In genomic region chr16:67561824-67562525, GRCh38 we compare ENCODE assay signal across 8 cellular contexts. TPM values are rescaled to one million over a fixed set of nuclear protein-coding genes. Genes with fewer than 3 reads are reported as not detected.
DNase-seq lines count a peak whose midpoint lies in the region; ATAC-seq, FAIRE-seq and TF ChIP-seq lines count a peak whose summit lies in the region.

No MANE protein-coding gene starts in this region.

- TF ChIP-seq CTCF in pancreas (IDR thresholded peaks at IDR 0.05): no peak
- no peak for TF ChIP-seq CTCF in thyroid gland (IDR thresholded peaks at IDR 0.05)

- H3K36me3 Mint-ChIP-seq in activated naive CD8-positive, alpha-beta T cell treated with anti-CD3 and anti-CD28 coated beads for 36 hours: peaks cover 11% of the 10 kb centered on the region

- intact Hi-C loops in Right ventricle myocardium superior (cut with DNase I): loop anchor here (5.0 to 10.0 kb wide), 2 partner anchors 73 to 100 kb away; partner anchors contain the start of genes ACD and PARD6A
- intact Hi-C loops in pancreas (cut with DNase I): no loop called here
- intact Hi-C loops in thyroid gland (cut with DNase I): loop anchor here (5.0 kb wide), 2 partner anchors 35 to 105 kb away; partner anchors contain the start of genes C16orf86, ENKD1 and RIPOR1

- H3K4me1 ChIP-seq in pancreas (peaks cover 13 to 17% (median 14%) of the 10 kb centered on the region in 3 donors), thyroid gland (peaks cover 11 to 27% of the 10 kb centered on the region in 2 donors)

- peaks cover 41% of the 10 kb centered on the region for H3K4me1 Mint-ChIP-seq in activated naive CD8-positive, alpha-beta T cell treated with anti-CD3 and anti-CD28 coated beads for 36 hours

- peak; percentile 86 for ATAC-seq in HG02610 (IDR thresholded peaks at IDR 0.05; ENCODE audit: unreplicated experiment)
- ATAC-seq in Right ventricle myocardium superior (ENCODE audit: poor library complexity): peak; percentile 91
- peak; percentile 81 to 91 (median 85) for ATAC-seq in pancreas

- DNase-seq in NCI-H1048 (lab: John Stamatoyannopoulos, UW): peak; percentile 68
- peak; percentile 97 for DNase-seq in SKM-1 (lab: John Stamatoyannopoulos, UW; ENCODE audit: unreplicated experiment)
- DNase-seq in activated naive CD8-positive, alpha-beta T cell treated with anti-CD3 and anti-CD28 coated beads for 36 hours: peak; percentile 99
- peak; percentile 98 for DNase-seq in Right ventricle myocardium superior
- peak; percentile 95 to 98 (median 96) for DNase-seq in pancreas
- DNase-seq in thyroid gland: peak; percentile 96 to 97

- H3K9me3 ChIP-seq in pancreas (no peaks in the 10 kb centered on the region), thyroid gland (no peaks in the 10 kb centered on the region)

- WGBS in pancreas, 2 donors: 0% methylated on average over 39 to 76 of the region's 76 CpGs
- 1 to 8% methylated on average over 7 to 22 of the region's 76 CpGs for WGBS in thyroid gland, 2 donors

- TF ChIP-seq POLR2A in GM10847 (IDR thresholded peaks at IDR 0.05; ENCODE audit: extremely low read depth, insufficient read length): peak; percentile 90
- TF ChIP-seq POLR2A in thyroid gland (IDR thresholded peaks at IDR 0.05): peak in 1 of 2 donors; percentile 76

- H3K27ac Mint-ChIP-seq in activated naive CD8-positive, alpha-beta T cell treated with anti-CD3 and anti-CD28 coated beads for 36 hours: peak overlapping the region; percentile 91

- H3K36me3 ChIP-seq in pancreas (no peaks in the 10 kb centered on the region), thyroid gland (no peaks in the 10 kb centered on the region)

- H3K4me3 Mint-ChIP-seq in activated naive CD8-positive, alpha-beta T cell treated with anti-CD3 and anti-CD28 coated beads for 36 hours: peak overlapping the region; percentile 82

- FAIRE-seq in pancreas (lab: Jason Lieb, UNC): no peak

- no peaks in the 10 kb centered on the region for H3K9me3 Mint-ChIP-seq in activated naive CD8-positive, alpha-beta T cell treated with anti-CD3 and anti-CD28 coated beads for 36 hours

- no peaks in the 10 kb centered on the region for H3K27me3 Mint-ChIP-seq in activated naive CD8-positive, alpha-beta T cell treated with anti-CD3 and anti-CD28 coated beads for 36 hours

- H3K4me3 ChIP-seq in pancreas: peak overlapping the region; percentile 24 to 97 (median 94)
- peak overlapping the region; percentile 2 to 86 (median 37) for H3K4me3 ChIP-seq in thyroid gland (replicated peaks in 1 of 3)

- H3K27me3 ChIP-seq in pancreas (no peaks in the 10 kb centered on the region), thyroid gland (no peaks in the 10 kb centered on the region)

- H3K27ac ChIP-seq in pancreas (peak overlapping the region; percentile 99), thyroid gland (peak overlapping the region; percentile 82 to 98 (median 94))

RNA-seq across cellular contexts. Expression of gene CTCF, which starts 0.4 kb away (rescaled TPM):
- 10 to 100 TPM; 55.8 to 55.9 TPM for total RNA-seq in activated naive CD8-positive, alpha-beta T cell treated with anti-CD3 and anti-CD28 coated beads for 36 hours
- total RNA-seq in Right ventricle myocardium superior: 24.9 TPM
- 10 to 100 TPM; 15.6 to 25.2 (median 17.0) TPM for total RNA-seq in pancreas
- 10 to 100 TPM; 13.3 to 18.9 TPM for polyA plus RNA-seq in pancreas
- total RNA-seq in thyroid gland: 10 to 100 TPM; 37.2 to 52.1 (median 47.2) TPM

RNA-seq across cellular contexts. Expression of gene RIPOR1, which starts 33.3 kb away (rescaled TPM):
- 10 to 100 TPM; 13.9 to 14.0 TPM for total RNA-seq in activated naive CD8-positive, alpha-beta T cell treated with anti-CD3 and anti-CD28 coated beads for 36 hours
- total RNA-seq in Right ventricle myocardium superior (73.7 TPM), pancreas (10 to 100 TPM; 31.8 to 53.8 (median 34.0) TPM), thyroid gland (10 to 100 TPM; 21.3 to 57.1 (median 41.2) TPM)
- polyA plus RNA-seq in pancreas: 10 to 100 TPM; 43.3 to 49.1 TPM

Comparison
In these comparisons a context has a peak if more than half of its experiments do, and no peak if none do; other contexts are left out.
1. Peak in every context shown above with its lines: DNase-seq, ATAC-seq, H3K4me3 ChIP-seq and H3K27ac ChIP-seq.
2. intact Hi-C loops: an anchor here in Right ventricle myocardium superior (5.0 to 10.0 kb wide) and thyroid gland (5.0 kb wide); none called in pancreas.